In the genomic region with DNA sequence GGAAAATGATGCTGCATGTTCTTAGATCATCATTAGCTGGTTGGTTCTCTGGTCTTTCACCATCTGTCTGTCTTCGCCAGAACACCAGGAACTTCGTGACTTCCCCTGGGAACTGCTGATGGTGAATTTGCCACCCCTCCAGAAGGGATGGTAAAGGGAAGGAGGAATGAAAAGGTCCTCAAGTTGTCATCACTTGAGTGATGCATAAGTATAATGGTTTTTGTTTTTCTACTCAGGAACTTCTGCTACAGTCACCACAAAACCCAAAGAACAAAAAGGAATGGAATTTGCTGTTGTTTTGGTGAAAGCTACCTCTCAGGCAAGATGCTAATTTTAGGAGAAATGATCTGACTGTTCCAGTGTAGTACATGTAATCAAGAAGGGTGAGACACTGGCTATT, we compare ENCODE assay signal across 15 cellular contexts.
DNase-seq lines count a peak whose midpoint lies in the region; ATAC-seq and TF ChIP-seq lines count a peak whose summit lies in the region.
"Had no signal": no experiment of that assay in that cellular context is flagged by ENCODE, and none has a peak within 500 bp of the region (broad histone marks: within the 10 kb centered on the region; RNA-seq: fewer than 3 reads in every experiment).

No MANE protein-coding gene starts in this region.

- DNase-seq in AG10803 (ENCODE audit: low read depth), result peak; percentile 57
- peak; percentile 28 for DNase-seq in LHCN-M2 (ENCODE audit: low read depth)
- peak; percentile 33 for DNase-seq in NCI-H69 (lab: John Stamatoyannopoulos, UW)
- no peak for DNase-seq in neural crest cell (ENCODE audit: low read depth, low spot score)
- no peak for DNase-seq in foreskin keratinocyte
- DNase-seq in GOT3 (lab: John Stamatoyannopoulos, UW), result no peak
- no peak for DNase-seq in stimulated activated CD8-positive, alpha-beta memory T cell treated with anti-CD3 and anti-CD28 coated beads, Interleukin-4, amount 100 ng/mL, for 48 hours
- DNase-seq: 8988T; C1 segment of cervical spinal cord; CD4-positive, alpha-beta T cell; DMS53; GF-D8; H7 had no signal

- peaks cover 17% of the 10 kb centered on the region for H3K4me1 ChIP-seq in foreskin keratinocyte

- no peaks in the 10 kb centered on the region for H3K27me3 ChIP-seq in foreskin keratinocyte

- no peak overlapping the region for H3K27ac ChIP-seq in foreskin keratinocyte
- H3K27ac ChIP-seq: HL-60 had no signal

- ATAC-seq in foreskin keratinocyte, result no peak

- H3K4me3 ChIP-seq in AG10803 (ENCODE audit: low read length), result no peak overlapping the region

- H3K27me3 Mint-ChIP-seq in neural crest cell (ENCODE audit: low read depth), result no peaks in the 10 kb centered on the region

- no peak overlapping the region for H3K4me3 Mint-ChIP-seq in neural crest cell
- H3K4me3 Mint-ChIP-seq: B cell; CD4-positive, alpha-beta T cell had no signal

- no peaks in the 10 kb centered on the region for H3K9me3 Mint-ChIP-seq in neural crest cell
- H3K9me3 Mint-ChIP-seq: CD4-positive, alpha-beta T cell had no signal

- no peaks in the 10 kb centered on the region for H3K36me3 Mint-ChIP-seq in neural crest cell (ENCODE audit: low read depth)

- TF ChIP-seq CTCF in AG10803 (conservative IDR thresholded peaks at IDR 0.05; ENCODE audit: low read length) (no peak), neural crest cell (conservative IDR thresholded peaks at IDR 0.05) (no peak), foreskin keratinocyte (conservative IDR thresholded peaks at IDR 0.05) (no peak)

- H3K27ac Mint-ChIP-seq in neural crest cell (ENCODE audit: unreplicated experiment), result peak overlapping the region; percentile 30
- H3K27ac Mint-ChIP-seq: B cell; CD4-positive, alpha-beta T cell had no signal

- peaks cover 3% of the 10 kb centered on the region for H3K4me1 Mint-ChIP-seq in neural crest cell
- H3K4me1 Mint-ChIP-seq: B cell had no signal

Comparison
In these comparisons a context has a peak if more than half of its experiments do, and no peak if none do; other contexts are left out.
1. DNase-seq: peak in AG10803 (single experiment), LHCN-M2 (single experiment) and NCI-H69 (single experiment); none in neural crest cell (single experiment), foreskin keratinocyte (0 of 2), GOT3 (single experiment) and stimulated activated CD8-positive, alpha-beta memory T cell treated with anti-CD3 and anti-CD28 coated beads, Interleukin-4, amount 100 ng/mL, for 48 hours (single experiment).